In genomic region chr20:1277529-1278322, GRCh38 we compare ENCODE assay signal across 19 cellular contexts. TPM values are rescaled to one million over a fixed set of nuclear protein-coding genes. Genes with fewer than 3 reads are reported as not detected.
DNase-seq lines count a peak whose midpoint lies in the region; FAIRE-seq and TF ChIP-seq lines count a peak whose summit lies in the region.
"Had no signal": no experiment of that assay in that cellular context is flagged by ENCODE, and none has a peak within 500 bp of the region (broad histone marks: within the 10 kb centered on the region; RNA-seq: fewer than 3 reads in every experiment).

No MANE protein-coding gene starts in this region.

- H4K20me1 ChIP-seq in keratinocyte (ENCODE audit: control insufficient read depth, extremely low read depth, insufficient read depth, low read length) = no peaks in the 10 kb centered on the region

- in situ Hi-C loops in KBM-7 (cut with MboI; ENCODE audit: low pct_unique_long_range_greater_than_20kb, low sequenced_read_pairs) = no loop called here

- dilution Hi-C loops in keratinocyte (cut with MboI; ENCODE audit: extremely low pct_ligation_motif_present, low sequenced_read_pairs) = no loop called here

- peak; percentile 66 for FAIRE-seq in keratinocyte (lab: Jason Lieb, UNC)

- H3K9me3 Mint-ChIP-seq in activated CD4-positive, alpha-beta T cell treated with anti-CD3 and anti-CD28 coated beads, Interleukin-2, amount 10 ng/mL, durations not matched to agents 24 days and 14 days = no peaks in the 10 kb centered on the region
- H3K9me3 Mint-ChIP-seq in progenitor cell of endocrine pancreas (ENCODE audit: low read depth) = no peaks in the 10 kb centered on the region
- H3K9me3 Mint-ChIP-seq: CD4-positive, alpha-beta T cell had no signal

- no peak overlapping the region for H3K27ac Mint-ChIP-seq in activated CD4-positive, alpha-beta T cell treated with anti-CD3 and anti-CD28 coated beads, Interleukin-2, amount 10 ng/mL, durations not matched to agents 24 days and 14 days
- no peak overlapping the region for H3K27ac Mint-ChIP-seq in progenitor cell of endocrine pancreas
- H3K27ac Mint-ChIP-seq: CD4-positive, alpha-beta T cell had no signal

- H3K27me3 ChIP-seq in keratinocyte (ENCODE audit: control insufficient read depth, extremely low read depth, insufficient read depth, low read length) = no peaks in the 10 kb centered on the region
- H3K27me3 ChIP-seq: BE2C had no signal

- no peak overlapping the region for H3K4me3 Mint-ChIP-seq in activated CD4-positive, alpha-beta T cell treated with anti-CD3 and anti-CD28 coated beads, Interleukin-2, amount 10 ng/mL, durations not matched to agents 24 days and 14 days
- H3K4me3 Mint-ChIP-seq in progenitor cell of endocrine pancreas (ENCODE audit: low read depth) = no peak overlapping the region
- H3K4me3 Mint-ChIP-seq: CD4-positive, alpha-beta T cell had no signal

- DNase-seq in activated CD4-positive, alpha-beta T cell treated with anti-CD3 and anti-CD28 coated beads, Interleukin-2, amount 10 ng/mL, durations not matched to agents 24 days and 14 days = peak; percentile 48
- DNase-seq in activated CD4-positive, alpha-beta T cell treated with anti-CD3 and anti-CD28 coated beads for 1 hour = no peak
- DNase-seq in keratinocyte (ENCODE audit: low read depth, low spot score) (no peak), KBM-7 (no peak), progenitor cell of endocrine pancreas (ENCODE audit: low spot score, unreplicated experiment) (no peak), medulla oblongata (ENCODE audit: extremely low spot score) (no peak)
- DNase-seq: BE2C; CD4-positive, alpha-beta T cell; DMS53; GOT3; NCI-H1417; NCI-H187 treated with DMSO at 0.1 percent for 48 hours; NCI-H446; NCI-H748 treated with DMSO at 0.1 percent for 48 hours; OCI-M1; SHP77 treated with DMSO at 0.1 percent for 48 hours had no signal

- H2AFZ ChIP-seq in keratinocyte (ENCODE audit: control insufficient read depth, low read length) = no peak overlapping the region

- no peak overlapping the region for H3K9ac ChIP-seq in keratinocyte (ENCODE audit: control insufficient read depth, extremely low read depth, insufficient read depth, low read length)

- no peaks in the 10 kb centered on the region for H3K79me2 ChIP-seq in keratinocyte (ENCODE audit: control insufficient read depth, insufficient read depth, low read length)

- H3K36me3 ChIP-seq in keratinocyte (ENCODE audit: control insufficient read depth in 2 of 2, extremely low read depth in 1 of 2, insufficient read depth in 2 of 2, low read length in 2 of 2) = no peaks in the 10 kb centered on the region
- H3K36me3 ChIP-seq: BE2C had no signal

- H3K9me3 ChIP-seq in keratinocyte (ENCODE audit: control insufficient read depth, low read depth, low read length) = no peaks in the 10 kb centered on the region
- H3K9me3 ChIP-seq: BE2C had no signal

- H3K27me3 Mint-ChIP-seq in activated CD4-positive, alpha-beta T cell treated with anti-CD3 and anti-CD28 coated beads, Interleukin-2, amount 10 ng/mL, durations not matched to agents 24 days and 14 days = no peaks in the 10 kb centered on the region
- H3K27me3 Mint-ChIP-seq in progenitor cell of endocrine pancreas = no peaks in the 10 kb centered on the region
- H3K27me3 Mint-ChIP-seq: CD4-positive, alpha-beta T cell had no signal

- TF ChIP-seq CTCF in keratinocyte (optimal IDR thresholded peaks at IDR 0.05 in 1 of 3, IDR thresholded peaks at IDR 0.05 in 1 of 3, conservative IDR thresholded peaks at IDR 0.05 in 1 of 3; ENCODE audit: extremely low read depth in 1 of 3, insufficient read depth in 2 of 3, low read length in 3 of 3) = no peak
- TF ChIP-seq CTCF in progenitor cell of endocrine pancreas (IDR thresholded peaks at IDR 0.05; ENCODE audit: unreplicated experiment) = no peak

- no peak overlapping the region for H3K4me2 ChIP-seq in keratinocyte (ENCODE audit: control insufficient read depth, extremely low read depth, insufficient read depth, low read depth, low read length)

- H3K27ac ChIP-seq in angular gyrus (ENCODE audit: low read depth, low read length) (peak overlapping the region; percentile 7), keratinocyte (ENCODE audit: control insufficient read depth, insufficient read depth, low read length) (no peak overlapping the region), temporal lobe (ENCODE audit: low read depth, low read length) (peak overlapping the region; percentile 36)
- H3K27ac ChIP-seq: 22Rv1 had no signal

- no peak overlapping the region for H3K4me3 ChIP-seq in keratinocyte (ENCODE audit: control insufficient read depth in 2 of 3, extremely low read depth in 1 of 3, insufficient read depth in 2 of 3, low read depth in 1 of 3, low read length in 3 of 3)

- no peaks in the 10 kb centered on the region for H3K36me3 Mint-ChIP-seq in activated CD4-positive, alpha-beta T cell treated with anti-CD3 and anti-CD28 coated beads, Interleukin-2, amount 10 ng/mL, durations not matched to agents 24 days and 14 days (ENCODE audit: low read depth)
- H3K36me3 Mint-ChIP-seq in progenitor cell of endocrine pancreas (ENCODE audit: insufficient read depth) = no peaks in the 10 kb centered on the region

- intact Hi-C loops in activated CD4-positive, alpha-beta T cell treated with anti-CD3 and anti-CD28 coated beads, Interleukin-2, amount 10 ng/mL, durations not matched to agents 24 days and 14 days (cut with micrococcal nuclease) = no loop called here

- peaks cover 4% of the 10 kb centered on the region for H3K4me1 Mint-ChIP-seq in activated CD4-positive, alpha-beta T cell treated with anti-CD3 and anti-CD28 coated beads, Interleukin-2, amount 10 ng/mL, durations not matched to agents 24 days and 14 days
- H3K4me1 Mint-ChIP-seq in progenitor cell of endocrine pancreas (ENCODE audit: low read depth) = peaks cover 3% of the 10 kb centered on the region

- H3K4me1 ChIP-seq in keratinocyte (ENCODE audit: control insufficient read depth, extremely low read depth, insufficient read depth, low read length) = no peaks in the 10 kb centered on the region
- H3K4me1 ChIP-seq: BE2C had no signal

- no peaks in the 10 kb centered on the region for H3K9me1 ChIP-seq in keratinocyte (ENCODE audit: control insufficient read depth, extremely low read depth, insufficient read depth, low read length)

RNA-seq across cellular contexts. Expression of gene SNPH, which starts 11.6 kb away (rescaled TPM):
- total RNA-seq in activated CD4-positive, alpha-beta T cell treated with anti-CD3 and anti-CD28 coated beads, Interleukin-2, amount 10 ng/mL, durations not matched to agents 24 days and 14 days = 1.7 and 1.8 TPM in 2 replicates
- polyA plus RNA-seq in keratinocyte = 1.3 to 2.4 TPM (median 1.4 TPM) in 3 replicates
- polyA plus RNA-seq in keratinocyte (2011; ENCODE audit: low read depth) = 1.7 TPM
- 1.0 and 2.7 TPM in 2 replicates for polyA plus RNA-seq in keratinocyte (2011; cell fraction: cytosol; rRNA removed)
- polyA plus RNA-seq in keratinocyte (2011; cell fraction: nucleus; rRNA removed) = 3.7 and 5.6 TPM in 2 replicates
- 2.7 and 5.2 TPM in 2 replicates for polyA plus RNA-seq in keratinocyte (2012; ENCODE audit: low replicate concordance)
- polyA minus RNA-seq in keratinocyte = 2.4 to 5.5 TPM (median 3.2 TPM) in 3 replicates
- polyA minus RNA-seq in keratinocyte (2011; cell fraction: cytosol; rRNA and poly(A)+ RNA removed) = 3.3 TPM
- 4.0 and 4.9 TPM in 2 replicates for polyA minus RNA-seq in keratinocyte (2011; cell fraction: nucleus; rRNA and poly(A)+ RNA removed)
- total RNA-seq in temporal lobe (13.5 TPM), progenitor cell of endocrine pancreas (2.7 and 3.3 TPM in 2 replicates)

RNA-seq across cellular contexts. Expression of gene SDCBP2, which starts 51.2 kb away (rescaled TPM):
- 2.0 and 3.0 TPM in 2 replicates for total RNA-seq in activated CD4-positive, alpha-beta T cell treated with anti-CD3 and anti-CD28 coated beads, Interleukin-2, amount 10 ng/mL, durations not matched to agents 24 days and 14 days
- 27.8 to 78.9 TPM (median 36.0 TPM) in 3 replicates for polyA plus RNA-seq in keratinocyte
- polyA plus RNA-seq in keratinocyte (2011; ENCODE audit: low read depth) = 169 TPM
- polyA plus RNA-seq in keratinocyte (2011; cell fraction: cytosol; rRNA removed) = 35.5 and 51.1 TPM in 2 replicates
- 75.7 and 82.7 TPM in 2 replicates for polyA plus RNA-seq in keratinocyte (2011; cell fraction: nucleus; rRNA removed)
- polyA plus RNA-seq in keratinocyte (2012; ENCODE audit: low replicate concordance) = 22.3 and 259 TPM in 2 replicates
- polyA minus RNA-seq in keratinocyte = 7.2 to 26.4 TPM (median 15.1 TPM) in 3 replicates
- polyA minus RNA-seq in keratinocyte (2011; cell fraction: cytosol; rRNA and poly(A)+ RNA removed) = 35.1 TPM
- 30.1 and 36.9 TPM in 2 replicates for polyA minus RNA-seq in keratinocyte (2011; cell fraction: nucleus; rRNA and poly(A)+ RNA removed)
- 2.7 TPM for total RNA-seq in temporal lobe
- total RNA-seq in progenitor cell of endocrine pancreas = 2.0 and 2.3 TPM in 2 replicates

RNA-seq across cellular contexts. Expression of gene RAD21L1, which starts 51.9 kb away (rescaled TPM):
- total RNA-seq in activated CD4-positive, alpha-beta T cell treated with anti-CD3 and anti-CD28 coated beads, Interleukin-2, amount 10 ng/mL, durations not matched to agents 24 days and 14 days = not detected in 2 replicates
- 0.06 TPM in 1 of 3 replicates, not detected in the others for polyA plus RNA-seq in keratinocyte
- not detected for polyA plus RNA-seq in keratinocyte (2011; ENCODE audit: low read depth)
- not detected in 2 replicates for polyA plus RNA-seq in keratinocyte (2011; cell fraction: cytosol; rRNA removed)
- polyA plus RNA-seq in keratinocyte (2011; cell fraction: nucleus; rRNA removed) = not detected in 2 replicates
- polyA plus RNA-seq in keratinocyte (2012; ENCODE audit: low replicate concordance) = not detected in 2 replicates
- 0.54 TPM in 1 of 3 replicates, not detected in the others for polyA minus RNA-seq in keratinocyte
- polyA minus RNA-seq in keratinocyte (2011; cell fraction: cytosol; rRNA and poly(A)+ RNA removed) = not detected
- polyA minus RNA-seq in keratinocyte (2011; cell fraction: nucleus; rRNA and poly(A)+ RNA removed) = not detected in 2 replicates
- under 0.01 TPM for total RNA-seq in temporal lobe
- not detected in 2 replicates for total RNA-seq in progenitor cell of endocrine pancreas
